ENCODE assay signal across 8 cellular contexts in genomic region chr1:40078512-40079333, GRCh38. TPM values are rescaled to one million over a fixed set of nuclear protein-coding genes. Genes with fewer than 3 reads are reported as not detected.
A peak's percentile ranks its signal among the peaks of the same experiment; 100 is the strongest.
DNase-seq lines count a peak whose midpoint lies in the region; ATAC-seq and TF ChIP-seq lines count a peak whose summit lies in the region.

No MANE protein-coding gene starts in this region.

- H3K4me3 ChIP-seq in upper lobe of right lung = no peak overlapping the region

- TF ChIP-seq CTCF in WTC11 (IDR thresholded peaks at IDR 0.05) (peak; percentile 45; the same call in 1 of the 2 replicates), upper lobe of right lung (IDR thresholded peaks at IDR 0.05) (peak; percentile 74)

- H3K27ac Mint-ChIP-seq in WTC11 = no peak overlapping the region

- H3K27me3 Mint-ChIP-seq in WTC11 (ENCODE audit: low read depth) = no peaks in the 10 kb centered on the region

- H3K36me3 ChIP-seq in upper lobe of right lung = peaks cover 85% of the 10 kb centered on the region

- H3K4me1 Mint-ChIP-seq in WTC11 = no peaks in the 10 kb centered on the region

- CTCF ChIA-PET in WTC11 (lab: Charles Lee) = interaction anchor here (0.6 to 3.9 kb wide), 16 partner anchors 10 to 360 kb away, joined by 3 to 40 read pairs (median 3); partner anchors contain the start of gene CAP1

- DNase-seq in AG20443 (ENCODE audit: low spot score) (peak; percentile 69), GM19238 (ENCODE audit: insufficient read length, low spot score) (peak; percentile 25), NCI-H2171 treated with DMSO at 0.1 percent for 48 hours (lab: John Stamatoyannopoulos, UW) (peak; percentile 60), WTC11 (ENCODE audit: low spot score) (peak; percentile 59), myocyte (ENCODE audit: low read depth) (peak; percentile 64), upper lobe of right lung (no peak)
- peak; percentile 25 for DNase-seq in effector CD8-positive, alpha-beta T cell (lab: John Stamatoyannopoulos, UW)

- ATAC-seq in WTC11 (peak; percentile 94), upper lobe of right lung (peak; percentile 86), HG03520 (IDR thresholded peaks at IDR 0.05; ENCODE audit: unreplicated experiment) (no peak)

- POLR2A ChIA-PET in WTC11 (lab: Charles Lee) = no interaction called here

- H3K9me3 ChIP-seq in upper lobe of right lung = no peaks in the 10 kb centered on the region

- peaks cover 20% of the 10 kb centered on the region for H3K4me1 ChIP-seq in upper lobe of right lung

- peaks cover 34% of the 10 kb centered on the region for H3K36me3 Mint-ChIP-seq in WTC11

- H3K27me3 ChIP-seq in upper lobe of right lung = no peaks in the 10 kb centered on the region

- H3K4me3 Mint-ChIP-seq in WTC11 = no peak overlapping the region

- intact Hi-C loops in upper lobe of right lung (cut with DNase I) = no loop called here

- no peak overlapping the region for H3K27ac ChIP-seq in upper lobe of right lung

- no peaks in the 10 kb centered on the region for H3K9me3 Mint-ChIP-seq in WTC11

TF ChIP-seq in WTC11, 78 proteins besides CTCF, POLR2A, EP300 and RAD21:
- TF ChIP-seq FOXP1 (CRISPR knock-in tag; IDR thresholded peaks at IDR 0.05; ENCODE audit: borderline replicate concordance) = no peak
- no peak for TF ChIP-seq ARID4B (CRISPR knock-in tag; IDR thresholded peaks at IDR 0.05; ENCODE audit: borderline replicate concordance)
- TF ChIP-seq PRDM15 (CRISPR knock-in tag; IDR thresholded peaks at IDR 0.05) = no peak
- no peak for TF ChIP-seq CBFB (CRISPR knock-in tag; IDR thresholded peaks at IDR 0.05; ENCODE audit: low read depth)
- no peak for TF ChIP-seq GRHL2 (CRISPR knock-in tag; IDR thresholded peaks at IDR 0.05; ENCODE audit: insufficient replicate concordance, severe bottlenecking)
- TF ChIP-seq GABPB1 (CRISPR knock-in tag; IDR thresholded peaks at IDR 0.05) = no peak
- TF ChIP-seq E2F5 (CRISPR knock-in tag; IDR thresholded peaks at IDR 0.05) = no peak
- no peak for TF ChIP-seq JAZF1 (CRISPR knock-in tag; IDR thresholded peaks at IDR 0.05)
- no peak for TF ChIP-seq FOXP4 (CRISPR knock-in tag; IDR thresholded peaks at IDR 0.05)
- no peak for TF ChIP-seq RELA (CRISPR knock-in tag; IDR thresholded peaks at IDR 0.05; ENCODE audit: borderline replicate concordance)
- no peak for TF ChIP-seq NFYB (CRISPR knock-in tag; conservative IDR thresholded peaks at IDR 0.05; ENCODE audit: low read depth)
- TF ChIP-seq NFATC4 (CRISPR knock-in tag; IDR thresholded peaks at IDR 0.05) = no peak
TF ChIP-seq in WTC11: peak in this region for 0.

RNA-seq across cellular contexts. Expression of gene PPT1, which starts 18.3 kb away (rescaled TPM):
- total RNA-seq in WTC11 (2021) (107 to 117 TPM (median 111 TPM) in 3 replicates), myocyte (42.0 and 46.4 TPM in 2 replicates), upper lobe of right lung (166 TPM)
- polyA plus RNA-seq in myocyte (2012) = 38.8 TPM

RNA-seq across cellular contexts. Expression of gene CAP1, which starts 38.2 kb away (rescaled TPM):
- total RNA-seq in WTC11 (2021) = 258 to 304 TPM (median 277 TPM) in 3 replicates
- total RNA-seq in myocyte = 121 and 122 TPM in 2 replicates
- 321 TPM for polyA plus RNA-seq in myocyte (2012)
- 373 TPM for total RNA-seq in upper lobe of right lung
